ENCODE assay signal across 11 cellular contexts in the genomic region with DNA sequence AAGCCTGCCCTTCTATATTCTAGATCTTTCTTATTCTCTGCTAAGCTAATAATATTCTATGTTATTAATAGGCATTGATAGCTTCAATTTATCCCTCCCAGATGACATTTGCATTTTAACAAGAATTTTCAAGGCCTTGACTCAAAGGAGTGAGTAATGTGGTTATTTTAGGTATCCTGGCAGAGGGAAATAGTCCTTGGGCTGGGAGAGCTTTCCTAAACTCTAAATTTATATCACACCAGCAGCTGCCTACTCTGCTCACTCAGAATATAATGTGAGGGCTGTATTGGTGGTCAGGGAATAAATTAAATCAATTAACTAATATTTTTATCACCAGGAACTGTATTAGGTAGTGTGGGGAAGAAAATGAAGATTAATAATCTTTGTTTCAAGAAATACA.
"Had no signal": no experiment of that assay in that cellular context is flagged by ENCODE, and none has a peak within 500 bp of the region (broad histone marks: within the 10 kb centered on the region; RNA-seq: fewer than 3 reads in every experiment).

No MANE protein-coding gene starts in this region.

- H3K4me3 ChIP-seq: cardiac muscle cell, esophagus muscularis mucosa, lower lobe of right lung, ovary, skin epidermis, upper lobe of right lung had no signal

- H3K36me3 ChIP-seq: cardiac muscle cell, esophagus muscularis mucosa, lower lobe of right lung, ovary, upper lobe of right lung had no signal

- DNase-seq: activated CD4-positive, alpha-beta T cell treated with anti-CD3 and anti-CD28 coated beads for 1 hour; activated CD4-positive, alpha-beta T cell treated with anti-CD3 and anti-CD28 coated beads, Interleukin-2, amount 50 U/mL, for 48 hours; activated naive CD4-positive, alpha-beta T cell treated with anti-CD3 and anti-CD28 coated beads for 36 hours; effector CD4-positive, alpha-beta T cell; glutamatergic neuron; lower lobe of right lung; ovary; upper lobe of right lung had no signal

- H3K4me1 ChIP-seq: lower lobe of right lung, upper lobe of right lung had no signal

- H3K27ac ChIP-seq: cardiac muscle cell, esophagus muscularis mucosa, lower lobe of right lung, ovary, skin epidermis, upper lobe of right lung had no signal

- H3K27me3 ChIP-seq: cardiac muscle cell, esophagus muscularis mucosa, ovary, upper lobe of right lung had no signal

- H3K9me3 ChIP-seq: ovary, upper lobe of right lung had no signal
